1 cellular context compared by ENCODE assay signal in genomic region chr1:151882918-151883317, GRCh38.
TF ChIP-seq lines count a peak whose summit lies in the region.

No MANE protein-coding gene starts in this region.

TF ChIP-seq in HEK293, 187 proteins besides CTCF, POLR2A, EP300 and RAD21 (continued from another document):
- peak; percentile 77 for TF ChIP-seq ZNF518A (tag by site-specific recombination; conservative IDR thresholded peaks at IDR 0.05; ENCODE audit: low read depth)
